In the genomic region with DNA sequence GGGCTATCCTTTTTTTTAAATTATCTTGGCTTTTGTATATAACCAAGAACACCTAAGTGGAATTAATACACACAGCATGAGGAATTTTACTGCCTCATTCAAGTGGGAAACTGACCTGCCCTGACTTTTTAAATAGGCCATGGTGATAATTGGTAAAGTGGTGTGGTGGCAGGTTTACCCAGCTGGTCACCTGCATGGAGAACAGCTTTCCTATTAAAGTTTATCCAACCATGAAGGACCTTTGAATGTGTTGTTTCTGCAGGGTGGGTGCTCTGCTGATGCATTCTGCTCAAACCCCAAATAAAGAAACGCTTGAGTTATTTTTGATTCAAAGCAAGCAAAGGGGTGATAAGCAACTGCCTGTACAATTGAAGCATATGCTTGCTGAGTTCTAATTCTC, we compare ENCODE assay signal across 22 cellular contexts.
DNase-seq lines count a peak whose midpoint lies in the region; ATAC-seq, FAIRE-seq and TF ChIP-seq lines count a peak whose summit lies in the region.
"Had no signal": no experiment of that assay in that cellular context is flagged by ENCODE, and none has a peak within 500 bp of the region (broad histone marks: within the 10 kb centered on the region; RNA-seq: fewer than 3 reads in every experiment).

No MANE protein-coding gene starts in this region.

- no peak for TF ChIP-seq CTCF in astrocyte (IDR thresholded peaks at IDR 0.05; ENCODE audit: insufficient read depth, low read depth, low read length)

- H2BK15ac ChIP-seq in mesendoderm (replicated peaks; ENCODE audit: low read depth) = no peak overlapping the region

- no peak overlapping the region for H3K27ac ChIP-seq in astrocyte (ENCODE audit: low read depth, low read length)
- no peak overlapping the region for H3K27ac ChIP-seq in mesendoderm (ENCODE audit: low read depth, low read length)
- H3K27ac ChIP-seq: ascending aorta, heart left ventricle, HL-60, tibial artery had no signal

- no peaks in the 10 kb centered on the region for H3K36me3 ChIP-seq in astrocyte (ENCODE audit: insufficient read depth, low read length)
- H3K36me3 ChIP-seq in mesendoderm (ENCODE audit: control insufficient read depth, insufficient read depth, low read length) = no peaks in the 10 kb centered on the region
- H3K36me3 ChIP-seq: ascending aorta, heart left ventricle, tibial artery had no signal

- peak; percentile 91 for DNase-seq in DMS153 (lab: John Stamatoyannopoulos, UW)
- DNase-seq in NCI-H146 treated with DMSO at 0.1 percent for 48 hours (lab: John Stamatoyannopoulos, UW; ENCODE audit: unreplicated experiment) = peak; percentile 93
- peak; percentile 89 for DNase-seq in NCI-H345 (lab: John Stamatoyannopoulos, UW)
- DNase-seq in astrocyte (ENCODE audit: low read depth) = no peak
- no peak for DNase-seq in activated CD4-positive, CD25-positive, alpha-beta regulatory T cell (lab: John Stamatoyannopoulos, UW)
- DNase-seq in mesendoderm = no peak
- DNase-seq in amniotic stem cell (lab: John Stamatoyannopoulos, UW) = no peak
- DNase-seq: activated naive CD4-positive, alpha-beta T cell treated with anti-CD3 and anti-CD28 coated beads for 36 hours; activated T-cell treated with anti-CD3 and anti-CD28 coated beads for 4 hours; EL; endodermal cell; heart left ventricle; immature natural killer cell; IMR-90; stimulated activated naive B cell treated with anti-CD40 and anti-IgM and Interleukin-4, amounts not matched to agents 10 μg/mL and 1 μg/mL and 100 μg/mL, for 72 hours; T-cell; tibial artery had no signal

- no peaks in the 10 kb centered on the region for H3K36me3 Mint-ChIP-seq in astrocyte (ENCODE audit: low read depth, unreplicated experiment)
- H3K36me3 Mint-ChIP-seq: immature natural killer cell; stimulated activated naive B cell treated with anti-CD40 and anti-IgM and Interleukin-4, amounts not matched to agents 10 μg/mL and 1 μg/mL and 100 μg/mL, for 72 hours; T-cell had no signal

- no peaks in the 10 kb centered on the region for H3K27me3 ChIP-seq in astrocyte (ENCODE audit: insufficient read depth, low read length)
- H3K27me3 ChIP-seq in mesendoderm (ENCODE audit: insufficient read depth, low read length, poor library complexity) = no peaks in the 10 kb centered on the region
- H3K27me3 ChIP-seq: ascending aorta, heart left ventricle, tibial artery had no signal

- H3K9ac ChIP-seq in astrocyte (ENCODE audit: low read length) (no peak overlapping the region), mesendoderm (ENCODE audit: low read length) (no peak overlapping the region)

- no peak overlapping the region for H2BK5ac ChIP-seq in mesendoderm (ENCODE audit: low read length)

- H3K4me3 Mint-ChIP-seq in astrocyte (ENCODE audit: unreplicated experiment) = no peak overlapping the region
- H3K4me3 Mint-ChIP-seq: activated naive CD4-positive, alpha-beta T cell treated with anti-CD3 and anti-CD28 coated beads for 36 hours; endodermal cell; immature natural killer cell; stimulated activated naive B cell treated with anti-CD40 and anti-IgM and Interleukin-4, amounts not matched to agents 10 μg/mL and 1 μg/mL and 100 μg/mL, for 72 hours; T-cell had no signal

- H3K4me1 Mint-ChIP-seq in astrocyte (ENCODE audit: low read depth, unreplicated experiment) = no peaks in the 10 kb centered on the region
- H3K4me1 Mint-ChIP-seq: endodermal cell; immature natural killer cell; stimulated activated naive B cell treated with anti-CD40 and anti-IgM and Interleukin-4, amounts not matched to agents 10 μg/mL and 1 μg/mL and 100 μg/mL, for 72 hours; T-cell had no signal

- no peak overlapping the region for H2BK120ac ChIP-seq in mesendoderm (ENCODE audit: low read depth, low read length)

- no peaks in the 10 kb centered on the region for H4K20me1 ChIP-seq in astrocyte (ENCODE audit: insufficient read depth, low read length)

- no peak overlapping the region for H3K18ac ChIP-seq in mesendoderm (ENCODE audit: low read length)

- no peak overlapping the region for H3K23ac ChIP-seq in mesendoderm (ENCODE audit: low read length)

- H3K9me3 Mint-ChIP-seq in astrocyte (ENCODE audit: unreplicated experiment) = peaks cover 4% of the 10 kb centered on the region
- H3K9me3 Mint-ChIP-seq: activated naive CD4-positive, alpha-beta T cell treated with anti-CD3 and anti-CD28 coated beads for 36 hours; endodermal cell; stimulated activated naive B cell treated with anti-CD40 and anti-IgM and Interleukin-4, amounts not matched to agents 10 μg/mL and 1 μg/mL and 100 μg/mL, for 72 hours had no signal

- H3K79me2 ChIP-seq in astrocyte (ENCODE audit: insufficient read depth, low read length) (no peaks in the 10 kb centered on the region), mesendoderm (ENCODE audit: control insufficient read depth, insufficient read depth, low read length) (no peaks in the 10 kb centered on the region)

- H4K5ac ChIP-seq in mesendoderm (ENCODE audit: low read length) = no peak overlapping the region

- WGBS in mesendoderm (ENCODE audit: extremely low coverage, insufficient coverage, low lambda C conversion rate) = no CpG with 5 or more reads among the region's 1 CpG

- no peaks in the 10 kb centered on the region for H3K79me1 ChIP-seq in mesendoderm (ENCODE audit: low read length)

- H3K4me2 ChIP-seq in astrocyte (ENCODE audit: low read length) (no peak overlapping the region), mesendoderm (ENCODE audit: low read length) (no peak overlapping the region)

- no peak overlapping the region for H3K27ac Mint-ChIP-seq in astrocyte (ENCODE audit: unreplicated experiment)
- H3K27ac Mint-ChIP-seq: activated naive CD4-positive, alpha-beta T cell treated with anti-CD3 and anti-CD28 coated beads for 36 hours; endodermal cell; immature natural killer cell; stimulated activated naive B cell treated with anti-CD40 and anti-IgM and Interleukin-4, amounts not matched to agents 10 μg/mL and 1 μg/mL and 100 μg/mL, for 72 hours; T-cell had no signal

- no peak overlapping the region for H3K4ac ChIP-seq in mesendoderm (ENCODE audit: low read depth, low read length)

- no peaks in the 10 kb centered on the region for H3K9me3 ChIP-seq in astrocyte (ENCODE audit: insufficient read depth, low read depth, low read length)
- H3K9me3 ChIP-seq: ascending aorta, heart left ventricle, tibial artery had no signal

- ATAC-seq in HG02970 (IDR thresholded peaks at IDR 0.05; ENCODE audit: low FRiP score, unreplicated experiment) = no peak
- ATAC-seq: heart left ventricle; sciatic nerve; stimulated activated naive B cell treated with anti-CD40 and anti-IgM and Interleukin-4, amounts not matched to agents 10 μg/mL and 1 μg/mL and 100 μg/mL, for 72 hours; T-cell had no signal

- no peak overlapping the region for H3K4me3 ChIP-seq in astrocyte (ENCODE audit: insufficient read depth, low read depth, low read length)
- no peak overlapping the region for H3K4me3 ChIP-seq in mesendoderm (ENCODE audit: low read length)
- H3K4me3 ChIP-seq: ascending aorta, heart left ventricle, lung, tibial artery had no signal

- H3K27me3 Mint-ChIP-seq in astrocyte (ENCODE audit: low read depth, unreplicated experiment) = no peaks in the 10 kb centered on the region
- H3K27me3 Mint-ChIP-seq: stimulated activated naive B cell treated with anti-CD40 and anti-IgM and Interleukin-4, amounts not matched to agents 10 μg/mL and 1 μg/mL and 100 μg/mL, for 72 hours; T-cell had no signal

- no peak overlapping the region for H3K56ac ChIP-seq in mesendoderm (ENCODE audit: low read length)

- peaks cover 7% of the 10 kb centered on the region for H3K4me1 ChIP-seq in astrocyte (ENCODE audit: insufficient read depth, low read length)
- H3K4me1 ChIP-seq in mesendoderm (ENCODE audit: control insufficient read depth, low read depth, low read length) = no peaks in the 10 kb centered on the region
- H3K4me1 ChIP-seq: ascending aorta, heart left ventricle, tibial artery had no signal

- H4K8ac ChIP-seq in mesendoderm (ENCODE audit: low read depth, low read length) = no peak overlapping the region

- FAIRE-seq in astrocyte (lab: Jason Lieb, UNC) = no peak

- H2AFZ ChIP-seq in astrocyte (ENCODE audit: low read depth, low read length) = peak overlapping the region; percentile 12

- no peak overlapping the region for H2AK5ac ChIP-seq in mesendoderm (ENCODE audit: low read length)

Comparison
In these comparisons a context has a peak if more than half of its experiments do, and no peak if none do; other contexts are left out.
1. DNase-seq: peak in DMS153 (single experiment), NCI-H146 treated with DMSO at 0.1 percent for 48 hours (single experiment) and NCI-H345 (single experiment); none in astrocyte (single experiment), activated CD4-positive, CD25-positive, alpha-beta regulatory T cell (0 of 4), mesendoderm (single experiment) and amniotic stem cell (single experiment).